ENCODE assay signal across 11 cellular contexts in genomic region chr17:82317394-82318168, GRCh38. TPM values are rescaled to one million over a fixed set of nuclear protein-coding genes. Genes with fewer than 3 reads are reported as not detected.
A peak's percentile ranks its signal among the peaks of the same experiment; 100 is the strongest.
DNase-seq lines count a peak whose midpoint lies in the region; ATAC-seq and TF ChIP-seq lines count a peak whose summit lies in the region.
"Had no signal": no experiment of that assay in that cellular context is flagged by ENCODE, and none has a peak within 500 bp of the region (broad histone marks: within the 10 kb centered on the region; RNA-seq: fewer than 3 reads in every experiment).

Gene CD7 (minus strand): TSS chr17:82317608. CDS start chr17:82317495, 113 bp downstream.

- H3K9me3 Mint-ChIP-seq in activated naive CD8-positive, alpha-beta T cell (ENCODE audit: low read depth): no peaks in the 10 kb centered on the region

- H3K9ac ChIP-seq in mesendoderm (ENCODE audit: low read length): no peak within 1 kb of the TSS

- H3K4me3 Mint-ChIP-seq in activated naive CD8-positive, alpha-beta T cell: peak within 1 kb of the TSS; percentile 96

- no peak within 1 kb of the TSS for H2BK120ac ChIP-seq in mesendoderm (ENCODE audit: low read depth, low read length)

- H3K23ac ChIP-seq in mesendoderm (ENCODE audit: low read length): no peak within 1 kb of the TSS

- H3K4me2 ChIP-seq in mesendoderm (ENCODE audit: low read length): no peak within 1 kb of the TSS
- H3K4me2 ChIP-seq: hepatocyte had no signal

- H2BK15ac ChIP-seq in mesendoderm (replicated peaks; ENCODE audit: low read depth): no peak within 1 kb of the TSS

- no peak for TF ChIP-seq CTCF in spleen (IDR thresholded peaks at IDR 0.05 in 8 of 11, conservative IDR thresholded peaks at IDR 0.05 in 3 of 11)
- TF ChIP-seq CTCF in omental fat pad (IDR thresholded peaks at IDR 0.05): no peak

- peak within 1 kb of the TSS in 7 of 8 donors; percentile 29 to 88 (median 67) for H3K27ac ChIP-seq in spleen
- H3K27ac ChIP-seq in mesendoderm (ENCODE audit: low read depth, low read length): no peak within 1 kb of the TSS
- H3K27ac ChIP-seq: hepatocyte, neutrophil had no signal

- H3K27me3 Mint-ChIP-seq in activated naive CD8-positive, alpha-beta T cell: no peaks in the 10 kb centered on the region

- H3K27me3 ChIP-seq in spleen (replicated peaks in 1 of 7) (peaks cover 0 to 66% (median 21%) of the 10 kb centered on the region in 7 donors), mesendoderm (ENCODE audit: insufficient read depth, low read length, poor library complexity) (no peaks in the 10 kb centered on the region)
- H3K27me3 ChIP-seq: hepatocyte had no signal

- H3K36me3 Mint-ChIP-seq in activated naive CD8-positive, alpha-beta T cell: peaks cover 4% of the 10 kb centered on the region

- ATAC-seq in omental fat pad (ENCODE audit: low FRiP score) (no peak), GM19023 (IDR thresholded peaks at IDR 0.05; ENCODE audit: unreplicated experiment) (no peak)

- peaks cover 29% of the 10 kb centered on the region for H3K4me1 Mint-ChIP-seq in activated naive CD8-positive, alpha-beta T cell (ENCODE audit: low read depth)

- intact Hi-C loops in spleen (cut with DNase I; ENCODE audit: low total_unique reads): no loop called here

- H2BK5ac ChIP-seq in mesendoderm (ENCODE audit: low read length): no peak within 1 kb of the TSS

- TF ChIP-seq POLR2A in spleen (IDR thresholded peaks at IDR 0.05): no peak

- 76 to 82% (median 80%) methylated on average over 7 to 26 of the region's 26 CpGs for WGBS in spleen, 5 donors
- no CpG with 5 or more reads among the region's 26 CpGs for WGBS in mesendoderm (ENCODE audit: extremely low coverage, insufficient coverage, low lambda C conversion rate)

- no peak within 1 kb of the TSS for H3K4ac ChIP-seq in mesendoderm (ENCODE audit: low read depth, low read length)

- DNase-seq in G401 (ENCODE audit: low spot score) (no peak), spleen (peak; percentile 87), omental fat pad (ENCODE audit: low spot score) (no peak), mesendoderm (no peak), NCI-H1436 (lab: John Stamatoyannopoulos, UW) (no peak)
- DNase-seq in activated CD4-positive, alpha-beta T cell treated with anti-CD3 and anti-CD28 coated beads, Interleukin-2, amount 50 U/mL, for 4 hours: peak; percentile 67 to 68
- DNase-seq: H7 had no signal

- no peak within 1 kb of the TSS for H3K56ac ChIP-seq in mesendoderm (ENCODE audit: low read length)

- H2AK5ac ChIP-seq in mesendoderm (ENCODE audit: low read length): no peak within 1 kb of the TSS

- peaks cover 3 to 55% (median 35%) of the 10 kb centered on the region in 6 donors for H3K4me1 ChIP-seq in spleen
- no peaks in the 10 kb centered on the region for H3K4me1 ChIP-seq in mesendoderm (ENCODE audit: control insufficient read depth, low read depth, low read length)

- H3K36me3 ChIP-seq in spleen (peaks cover 0 to 21% (median 0%) of the 10 kb centered on the region in 6 donors), mesendoderm (ENCODE audit: control insufficient read depth, insufficient read depth, low read length) (no peaks in the 10 kb centered on the region)

- no peak within 1 kb of the TSS for H3K18ac ChIP-seq in mesendoderm (ENCODE audit: low read length)

- H3K4me3 ChIP-seq in spleen (peak within 1 kb of the TSS; percentile 12 to 69 (median 31)), mesendoderm (ENCODE audit: low read length) (no peak within 1 kb of the TSS)
- H3K4me3 ChIP-seq: hepatocyte had no signal

- H3K9me3 ChIP-seq in spleen: no peaks in the 10 kb centered on the region
- H3K9me3 ChIP-seq: neutrophil had no signal

- no peak within 1 kb of the TSS for H4K5ac ChIP-seq in mesendoderm (ENCODE audit: low read length)

- no peak within 1 kb of the TSS for H4K8ac ChIP-seq in mesendoderm (ENCODE audit: low read depth, low read length)

- in situ Hi-C loops in G401 (cut with HindIII; ENCODE audit: low sequenced_read_pairs): no loop called here

- peak within 1 kb of the TSS; percentile 98 for H3K27ac Mint-ChIP-seq in activated naive CD8-positive, alpha-beta T cell

- no peaks in the 10 kb centered on the region for H3K79me1 ChIP-seq in mesendoderm (ENCODE audit: low read length)

- no peaks in the 10 kb centered on the region for H3K79me2 ChIP-seq in mesendoderm (ENCODE audit: control insufficient read depth, insufficient read depth, low read length)
- H3K79me2 ChIP-seq: hepatocyte had no signal

RNA-seq across cellular contexts. Expression of gene CD7, which starts in this region (rescaled TPM):
- total RNA-seq in G401 (2014; rRNA removed; shearing (Covaris generic)): 3.8 and 26.3 TPM in 2 replicates
- total RNA-seq in spleen (10 to 100 TPM; 18.9 to 60.1 (median 39.4) TPM), omental fat pad (1 to 10 TPM; 1.6 to 8.4 (median 4.2) TPM)
- 10 to 100 TPM; 14.8 to 24.5 (median 16.1) TPM for polyA plus RNA-seq in spleen
- 0.34 TPM for polyA plus RNA-seq in mesendoderm (2013, experiment 1 of 2)
- 0.39 TPM for polyA plus RNA-seq in mesendoderm (2013, experiment 2 of 2)

Comparison
In these comparisons a context has a peak if more than half of its experiments do, and no peak if none do; other contexts are left out.
1. DNase-seq: peak in activated CD4-positive, alpha-beta T cell treated with anti-CD3 and anti-CD28 coated beads, Interleukin-2, amount 50 U/mL, for 4 hours (2 of 2) and spleen (single experiment); none in G401 (single experiment), omental fat pad (single experiment), mesendoderm (single experiment) and NCI-H1436 (single experiment).